ENCODE assay signal across 1 cellular context in the genomic region with DNA sequence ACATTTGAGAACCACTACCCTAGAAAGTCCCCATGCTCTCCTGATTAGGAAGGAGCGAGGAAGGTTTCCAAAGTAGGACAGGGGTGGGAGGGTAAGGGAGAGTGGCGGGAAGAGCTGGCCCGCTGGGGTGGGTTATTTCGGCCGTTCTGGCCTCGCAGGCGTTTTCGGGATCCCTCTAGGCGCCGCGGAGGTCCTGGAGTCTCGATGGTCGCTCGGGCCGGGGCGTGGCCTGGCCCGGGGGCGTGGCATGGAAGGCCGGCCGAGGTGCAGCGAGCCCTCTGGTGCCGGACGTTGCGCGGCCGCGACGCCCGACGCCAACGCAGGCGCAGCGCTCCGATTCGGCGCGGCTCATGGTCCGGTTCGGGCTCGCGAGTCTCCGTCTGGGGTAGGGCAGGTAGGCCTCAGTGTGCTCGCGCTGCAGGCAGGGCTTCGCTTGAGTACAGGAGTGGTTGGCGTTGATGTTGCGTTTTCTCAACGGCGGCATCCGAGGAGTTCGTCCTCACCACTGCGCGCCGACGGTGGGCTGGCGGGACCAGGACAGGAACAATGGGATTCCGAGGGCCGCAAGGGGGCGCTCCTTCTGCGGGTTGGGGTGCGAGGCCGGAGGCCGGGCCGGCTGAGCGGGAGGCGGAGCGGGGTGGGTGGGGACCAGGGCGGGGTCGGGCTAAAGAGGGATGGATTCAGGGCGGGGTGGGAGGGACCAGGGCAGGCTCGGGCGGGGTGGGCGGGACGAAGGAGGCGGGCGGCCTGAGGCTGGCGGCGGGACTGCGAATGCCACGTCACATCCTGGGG.
TF ChIP-seq lines count a peak whose summit lies in the region.

A gene with protein sequence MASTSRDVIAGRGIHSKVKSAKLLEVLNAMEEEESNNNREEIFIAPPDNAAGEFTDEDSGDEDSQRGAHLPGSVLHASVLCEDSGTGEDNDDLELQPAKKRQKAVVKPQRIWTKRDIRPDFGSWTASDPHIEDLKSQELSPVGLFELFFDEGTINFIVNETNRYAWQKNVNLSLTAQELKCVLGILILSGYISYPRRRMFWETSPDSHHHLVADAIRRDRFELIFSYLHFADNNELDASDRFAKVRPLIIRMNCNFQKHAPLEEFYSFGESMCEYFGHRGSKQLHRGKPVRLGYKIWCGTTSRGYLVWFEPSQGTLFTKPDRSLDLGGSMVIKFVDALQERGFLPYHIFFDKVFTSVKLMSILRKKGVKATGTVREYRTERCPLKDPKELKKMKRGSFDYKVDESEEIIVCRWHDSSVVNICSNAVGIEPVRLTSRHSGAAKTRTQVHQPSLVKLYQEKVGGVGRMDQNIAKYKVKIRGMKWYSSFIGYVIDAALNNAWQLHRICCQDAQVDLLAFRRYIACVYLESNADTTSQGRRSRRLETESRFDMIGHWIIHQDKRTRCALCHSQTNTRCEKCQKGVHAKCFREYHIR (plus strand): TSS at position 287 of the 792 bp plus-strand sequence. CDS start 7,628 bp downstream, outside the sequence.

TF ChIP-seq in HEK293, 187 proteins besides CTCF, POLR2A, EP300 and RAD21 (continued from another document and continues in another):
- TF ChIP-seq ZNF501 (tag by site-specific recombination; IDR thresholded peaks at IDR 0.05) (peak; percentile 74), ZNF311 (tag by site-specific recombination; IDR thresholded peaks at IDR 0.05; ENCODE audit: borderline replicate concordance) (no peak), ZNF561 (tag by site-specific recombination; IDR thresholded peaks at IDR 0.05; ENCODE audit: borderline replicate concordance) (no peak), KLF9 (tag by site-specific recombination; IDR thresholded peaks at IDR 0.05; ENCODE audit: low read depth) (peak; percentile 78), ZNF571 (tag by site-specific recombination; IDR thresholded peaks at IDR 0.05) (no peak), TCF7L2 (IDR thresholded peaks at IDR 0.05; ENCODE audit: borderline replicate concordance, low read depth, low read length) (no peak), ZNF121 (tag by site-specific recombination; IDR thresholded peaks at IDR 0.05) (no peak), ZNF140 (tag by site-specific recombination; IDR thresholded peaks at IDR 0.05) (no peak), ZNF433 (tag by site-specific recombination; IDR thresholded peaks at IDR 0.05; ENCODE audit: low read depth) (no peak), EGR2 (tag by site-specific recombination; IDR thresholded peaks at IDR 0.05; ENCODE audit: low read depth) (0 out of 2 replicates have a peak, but pooled peaks have one; percentile 4), ZNF585B (tag by site-specific recombination; IDR thresholded peaks at IDR 0.05) (no peak), GLIS2 (tag by site-specific recombination; IDR thresholded peaks at IDR 0.05) (no peak), ZNF521 (tag by site-specific recombination; IDR thresholded peaks at IDR 0.05) (no peak), ZNF16 (tag by site-specific recombination; IDR thresholded peaks at IDR 0.05; ENCODE audit: low read depth) (no peak), ZNF529 (tag by site-specific recombination; IDR thresholded peaks at IDR 0.05; ENCODE audit: insufficient replicate concordance) (no peak), ZNF354C (tag by site-specific recombination; IDR thresholded peaks at IDR 0.05; ENCODE audit: borderline replicate concordance, low read depth) (no peak), ZNF621 (tag by site-specific recombination; IDR thresholded peaks at IDR 0.05) (no peak), ZNF132 (tag by site-specific recombination; IDR thresholded peaks at IDR 0.05; ENCODE audit: borderline replicate concordance) (no peak), ZNF596 (tag by site-specific recombination; IDR thresholded peaks at IDR 0.05) (no peak), SETDB1 (IDR thresholded peaks at IDR 0.05; ENCODE audit: insufficient read length, low read length) (peak; percentile 83)
- TF ChIP-seq, protein P1, sequence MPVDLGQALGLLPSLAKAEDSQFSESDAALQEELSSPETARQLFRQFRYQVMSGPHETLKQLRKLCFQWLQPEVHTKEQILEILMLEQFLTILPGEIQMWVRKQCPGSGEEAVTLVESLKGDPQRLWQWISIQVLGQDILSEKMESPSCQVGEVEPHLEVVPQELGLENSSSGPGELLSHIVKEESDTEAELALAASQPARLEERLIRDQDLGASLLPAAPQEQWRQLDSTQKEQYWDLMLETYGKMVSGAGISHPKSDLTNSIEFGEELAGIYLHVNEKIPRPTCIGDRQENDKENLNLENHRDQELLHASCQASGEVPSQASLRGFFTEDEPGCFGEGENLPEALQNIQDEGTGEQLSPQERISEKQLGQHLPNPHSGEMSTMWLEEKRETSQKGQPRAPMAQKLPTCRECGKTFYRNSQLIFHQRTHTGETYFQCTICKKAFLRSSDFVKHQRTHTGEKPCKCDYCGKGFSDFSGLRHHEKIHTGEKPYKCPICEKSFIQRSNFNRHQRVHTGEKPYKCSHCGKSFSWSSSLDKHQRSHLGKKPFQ (tag by site-specific recombination; IDR thresholded peaks at IDR 0.05): no peak
- TF ChIP-seq, protein P2, sequence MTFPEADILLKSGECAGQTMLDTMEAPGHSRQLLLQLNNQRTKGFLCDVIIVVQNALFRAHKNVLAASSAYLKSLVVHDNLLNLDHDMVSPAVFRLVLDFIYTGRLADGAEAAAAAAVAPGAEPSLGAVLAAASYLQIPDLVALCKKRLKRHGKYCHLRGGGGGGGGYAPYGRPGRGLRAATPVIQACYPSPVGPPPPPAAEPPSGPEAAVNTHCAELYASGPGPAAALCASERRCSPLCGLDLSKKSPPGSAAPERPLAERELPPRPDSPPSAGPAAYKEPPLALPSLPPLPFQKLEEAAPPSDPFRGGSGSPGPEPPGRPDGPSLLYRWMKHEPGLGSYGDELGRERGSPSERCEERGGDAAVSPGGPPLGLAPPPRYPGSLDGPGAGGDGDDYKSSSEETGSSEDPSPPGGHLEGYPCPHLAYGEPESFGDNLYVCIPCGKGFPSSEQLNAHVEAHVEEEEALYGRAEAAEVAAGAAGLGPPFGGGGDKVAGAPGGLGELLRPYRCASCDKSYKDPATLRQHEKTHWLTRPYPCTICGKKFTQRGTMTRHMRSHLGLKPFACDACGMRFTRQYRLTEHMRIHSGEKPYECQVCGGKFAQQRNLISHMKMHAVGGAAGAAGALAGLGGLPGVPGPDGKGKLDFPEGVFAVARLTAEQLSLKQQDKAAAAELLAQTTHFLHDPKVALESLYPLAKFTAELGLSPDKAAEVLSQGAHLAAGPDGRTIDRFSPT (tag by site-specific recombination; IDR thresholded peaks at IDR 0.05): no peak
- TF ChIP-seq, protein P3, sequence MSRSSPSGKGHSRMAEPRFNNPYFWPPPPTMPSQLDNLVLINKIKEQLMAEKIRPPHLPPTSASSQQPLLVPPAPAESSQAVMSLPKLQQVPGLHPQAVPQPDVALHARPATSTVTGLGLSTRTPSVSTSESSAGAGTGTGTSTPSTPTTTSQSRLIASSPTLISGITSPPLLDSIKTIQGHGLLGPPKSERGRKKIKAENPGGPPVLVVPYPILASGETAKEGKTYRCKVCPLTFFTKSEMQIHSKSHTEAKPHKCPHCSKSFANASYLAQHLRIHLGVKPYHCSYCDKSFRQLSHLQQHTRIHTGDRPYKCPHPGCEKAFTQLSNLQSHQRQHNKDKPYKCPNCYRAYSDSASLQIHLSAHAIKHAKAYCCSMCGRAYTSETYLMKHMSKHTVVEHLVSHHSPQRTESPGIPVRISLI (tag by site-specific recombination; IDR thresholded peaks at IDR 0.05): no peak
- TF ChIP-seq, protein P4, sequence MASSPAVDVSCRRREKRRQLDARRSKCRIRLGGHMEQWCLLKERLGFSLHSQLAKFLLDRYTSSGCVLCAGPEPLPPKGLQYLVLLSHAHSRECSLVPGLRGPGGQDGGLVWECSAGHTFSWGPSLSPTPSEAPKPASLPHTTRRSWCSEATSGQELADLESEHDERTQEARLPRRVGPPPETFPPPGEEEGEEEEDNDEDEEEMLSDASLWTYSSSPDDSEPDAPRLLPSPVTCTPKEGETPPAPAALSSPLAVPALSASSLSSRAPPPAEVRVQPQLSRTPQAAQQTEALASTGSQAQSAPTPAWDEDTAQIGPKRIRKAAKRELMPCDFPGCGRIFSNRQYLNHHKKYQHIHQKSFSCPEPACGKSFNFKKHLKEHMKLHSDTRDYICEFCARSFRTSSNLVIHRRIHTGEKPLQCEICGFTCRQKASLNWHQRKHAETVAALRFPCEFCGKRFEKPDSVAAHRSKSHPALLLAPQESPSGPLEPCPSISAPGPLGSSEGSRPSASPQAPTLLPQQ (tag by site-specific recombination; IDR thresholded peaks at IDR 0.05): peak; percentile 74; the same call in 1 of the 2 replicates
- TF ChIP-seq, protein P5, sequence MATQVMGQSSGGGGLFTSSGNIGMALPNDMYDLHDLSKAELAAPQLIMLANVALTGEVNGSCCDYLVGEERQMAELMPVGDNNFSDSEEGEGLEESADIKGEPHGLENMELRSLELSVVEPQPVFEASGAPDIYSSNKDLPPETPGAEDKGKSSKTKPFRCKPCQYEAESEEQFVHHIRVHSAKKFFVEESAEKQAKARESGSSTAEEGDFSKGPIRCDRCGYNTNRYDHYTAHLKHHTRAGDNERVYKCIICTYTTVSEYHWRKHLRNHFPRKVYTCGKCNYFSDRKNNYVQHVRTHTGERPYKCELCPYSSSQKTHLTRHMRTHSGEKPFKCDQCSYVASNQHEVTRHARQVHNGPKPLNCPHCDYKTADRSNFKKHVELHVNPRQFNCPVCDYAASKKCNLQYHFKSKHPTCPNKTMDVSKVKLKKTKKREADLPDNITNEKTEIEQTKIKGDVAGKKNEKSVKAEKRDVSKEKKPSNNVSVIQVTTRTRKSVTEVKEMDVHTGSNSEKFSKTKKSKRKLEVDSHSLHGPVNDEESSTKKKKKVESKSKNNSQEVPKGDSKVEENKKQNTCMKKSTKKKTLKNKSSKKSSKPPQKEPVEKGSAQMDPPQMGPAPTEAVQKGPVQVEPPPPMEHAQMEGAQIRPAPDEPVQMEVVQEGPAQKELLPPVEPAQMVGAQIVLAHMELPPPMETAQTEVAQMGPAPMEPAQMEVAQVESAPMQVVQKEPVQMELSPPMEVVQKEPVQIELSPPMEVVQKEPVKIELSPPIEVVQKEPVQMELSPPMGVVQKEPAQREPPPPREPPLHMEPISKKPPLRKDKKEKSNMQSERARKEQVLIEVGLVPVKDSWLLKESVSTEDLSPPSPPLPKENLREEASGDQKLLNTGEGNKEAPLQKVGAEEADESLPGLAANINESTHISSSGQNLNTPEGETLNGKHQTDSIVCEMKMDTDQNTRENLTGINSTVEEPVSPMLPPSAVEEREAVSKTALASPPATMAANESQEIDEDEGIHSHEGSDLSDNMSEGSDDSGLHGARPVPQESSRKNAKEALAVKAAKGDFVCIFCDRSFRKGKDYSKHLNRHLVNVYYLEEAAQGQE (tag by site-specific recombination; IDR thresholded peaks at IDR 0.05): no peak
- TF ChIP-seq, protein P6, sequence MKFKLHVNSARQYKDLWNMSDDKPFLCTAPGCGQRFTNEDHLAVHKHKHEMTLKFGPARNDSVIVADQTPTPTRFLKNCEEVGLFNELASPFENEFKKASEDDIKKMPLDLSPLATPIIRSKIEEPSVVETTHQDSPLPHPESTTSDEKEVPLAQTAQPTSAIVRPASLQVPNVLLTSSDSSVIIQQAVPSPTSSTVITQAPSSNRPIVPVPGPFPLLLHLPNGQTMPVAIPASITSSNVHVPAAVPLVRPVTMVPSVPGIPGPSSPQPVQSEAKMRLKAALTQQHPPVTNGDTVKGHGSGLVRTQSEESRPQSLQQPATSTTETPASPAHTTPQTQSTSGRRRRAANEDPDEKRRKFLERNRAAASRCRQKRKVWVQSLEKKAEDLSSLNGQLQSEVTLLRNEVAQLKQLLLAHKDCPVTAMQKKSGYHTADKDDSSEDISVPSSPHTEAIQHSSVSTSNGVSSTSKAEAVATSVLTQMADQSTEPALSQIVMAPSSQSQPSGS (tag by site-specific recombination; IDR thresholded peaks at IDR 0.05; ENCODE audit: low read depth): no peak
- TF ChIP-seq, protein P7, sequence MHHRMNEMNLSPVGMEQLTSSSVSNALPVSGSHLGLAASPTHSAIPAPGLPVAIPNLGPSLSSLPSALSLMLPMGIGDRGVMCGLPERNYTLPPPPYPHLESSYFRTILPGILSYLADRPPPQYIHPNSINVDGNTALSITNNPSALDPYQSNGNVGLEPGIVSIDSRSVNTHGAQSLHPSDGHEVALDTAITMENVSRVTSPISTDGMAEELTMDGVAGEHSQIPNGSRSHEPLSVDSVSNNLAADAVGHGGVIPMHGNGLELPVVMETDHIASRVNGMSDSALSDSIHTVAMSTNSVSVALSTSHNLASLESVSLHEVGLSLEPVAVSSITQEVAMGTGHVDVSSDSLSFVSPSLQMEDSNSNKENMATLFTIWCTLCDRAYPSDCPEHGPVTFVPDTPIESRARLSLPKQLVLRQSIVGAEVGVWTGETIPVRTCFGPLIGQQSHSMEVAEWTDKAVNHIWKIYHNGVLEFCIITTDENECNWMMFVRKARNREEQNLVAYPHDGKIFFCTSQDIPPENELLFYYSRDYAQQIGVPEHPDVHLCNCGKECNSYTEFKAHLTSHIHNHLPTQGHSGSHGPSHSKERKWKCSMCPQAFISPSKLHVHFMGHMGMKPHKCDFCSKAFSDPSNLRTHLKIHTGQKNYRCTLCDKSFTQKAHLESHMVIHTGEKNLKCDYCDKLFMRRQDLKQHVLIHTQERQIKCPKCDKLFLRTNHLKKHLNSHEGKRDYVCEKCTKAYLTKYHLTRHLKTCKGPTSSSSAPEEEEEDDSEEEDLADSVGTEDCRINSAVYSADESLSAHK (tag by site-specific recombination; IDR thresholded peaks at IDR 0.05): no peak
- TF ChIP-seq, protein P8, sequence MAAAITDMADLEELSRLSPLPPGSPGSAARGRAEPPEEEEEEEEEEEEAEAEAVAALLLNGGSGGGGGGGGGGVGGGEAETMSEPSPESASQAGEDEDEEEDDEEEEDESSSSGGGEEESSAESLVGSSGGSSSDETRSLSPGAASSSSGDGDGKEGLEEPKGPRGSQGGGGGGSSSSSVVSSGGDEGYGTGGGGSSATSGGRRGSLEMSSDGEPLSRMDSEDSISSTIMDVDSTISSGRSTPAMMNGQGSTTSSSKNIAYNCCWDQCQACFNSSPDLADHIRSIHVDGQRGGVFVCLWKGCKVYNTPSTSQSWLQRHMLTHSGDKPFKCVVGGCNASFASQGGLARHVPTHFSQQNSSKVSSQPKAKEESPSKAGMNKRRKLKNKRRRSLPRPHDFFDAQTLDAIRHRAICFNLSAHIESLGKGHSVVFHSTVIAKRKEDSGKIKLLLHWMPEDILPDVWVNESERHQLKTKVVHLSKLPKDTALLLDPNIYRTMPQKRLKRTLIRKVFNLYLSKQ (tag by site-specific recombination; IDR thresholded peaks at IDR 0.05; ENCODE audit: borderline replicate concordance): no peak
- TF ChIP-seq, protein P9, sequence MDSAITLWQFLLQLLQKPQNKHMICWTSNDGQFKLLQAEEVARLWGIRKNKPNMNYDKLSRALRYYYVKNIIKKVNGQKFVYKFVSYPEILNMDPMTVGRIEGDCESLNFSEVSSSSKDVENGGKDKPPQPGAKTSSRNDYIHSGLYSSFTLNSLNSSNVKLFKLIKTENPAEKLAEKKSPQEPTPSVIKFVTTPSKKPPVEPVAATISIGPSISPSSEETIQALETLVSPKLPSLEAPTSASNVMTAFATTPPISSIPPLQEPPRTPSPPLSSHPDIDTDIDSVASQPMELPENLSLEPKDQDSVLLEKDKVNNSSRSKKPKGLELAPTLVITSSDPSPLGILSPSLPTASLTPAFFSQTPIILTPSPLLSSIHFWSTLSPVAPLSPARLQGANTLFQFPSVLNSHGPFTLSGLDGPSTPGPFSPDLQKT (IDR thresholded peaks at IDR 0.05; ENCODE audit: borderline replicate concordance, low read depth, low read length): no peak
- TF ChIP-seq, protein P10, sequence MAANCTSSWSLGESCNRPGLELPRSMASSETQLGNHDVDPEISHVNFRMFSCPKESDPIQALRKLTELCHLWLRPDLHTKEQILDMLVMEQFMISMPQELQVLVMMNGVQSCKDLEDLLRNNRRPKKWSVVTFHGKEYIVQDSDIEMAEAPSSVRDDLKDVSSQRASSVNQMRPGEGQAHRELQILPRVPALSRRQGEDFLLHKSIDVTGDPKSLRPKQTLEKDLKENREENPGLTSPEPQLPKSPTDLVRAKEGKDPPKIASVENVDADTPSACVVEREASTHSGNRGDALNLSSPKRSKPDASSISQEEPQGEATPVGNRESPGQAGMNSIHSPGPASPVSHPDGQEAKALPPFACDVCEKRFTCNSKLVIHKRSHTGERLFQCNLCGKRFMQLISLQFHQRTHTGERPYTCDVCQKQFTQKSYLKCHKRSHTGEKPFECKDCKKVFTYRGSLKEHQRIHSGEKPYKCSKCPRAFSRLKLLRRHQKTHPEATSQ (tag by site-specific recombination; IDR thresholded peaks at IDR 0.05): peak; percentile 83; the same call in 1 of the 2 replicates
